27 cellular contexts compared by ENCODE assay signal in genomic region chr4:18813771-18814170, GRCh38.
"Had no signal": no experiment of that assay in that cellular context is flagged by ENCODE, and none has a peak within 500 bp of the region (broad histone marks: within the 10 kb centered on the region; RNA-seq: fewer than 3 reads in every experiment).

No MANE protein-coding gene starts in this region.

- ATAC-seq: effector memory CD8-positive, alpha-beta T cell; esophagus mucosa; gastrocnemius medialis; heart right ventricle; left cardiac atrium; left lung; left ventricle myocardium superior; lower lobe of right lung; mucosa of descending colon had no signal

- H3K36me3 ChIP-seq: colonic mucosa, esophagus squamous epithelium, gastrocnemius medialis, heart right ventricle, left lung, lower lobe of right lung had no signal

- H3K4me3 ChIP-seq: colonic mucosa, esophagus squamous epithelium, gastrocnemius medialis, heart right ventricle, left lung, lower lobe of right lung, mucosa of descending colon had no signal

- H3K4me1 Mint-ChIP-seq: endodermal cell, naive B cell had no signal

- H3K36me3 Mint-ChIP-seq: mesothelial cell of epicardium, naive B cell had no signal

- DNase-seq: colonic mucosa; cortex of kidney; effector CD8-positive, alpha-beta T cell; effector memory CD8-positive, alpha-beta T cell; endodermal cell; erythroblast; esophagus squamous epithelium; foreskin fibroblast; foreskin melanocyte; gastrocnemius medialis; glutamatergic neuron; head of caudate nucleus; heart right ventricle; hippocampal formation; left cardiac atrium; left lung; left ventricle myocardium superior; lower lobe of right lung; mesenchymal stem cell; mucosa of descending colon; naive B cell had no signal

- H3K27ac Mint-ChIP-seq: dendritic cell treated with granulocyte-macrophage colony-stimulating factor and Interleukin-4, amounts not matched to agents 40 ng/mL and 50 ng/mL, for 4 days; effector memory CD8-positive, alpha-beta T cell; endodermal cell; mesothelial cell of epicardium; naive B cell had no signal

- H3K4me3 Mint-ChIP-seq: dendritic cell treated with granulocyte-macrophage colony-stimulating factor and Interleukin-4, amounts not matched to agents 40 ng/mL and 50 ng/mL, for 4 days; effector memory CD8-positive, alpha-beta T cell; endodermal cell; mesothelial cell of epicardium; naive B cell had no signal

- H3K27me3 ChIP-seq: colonic mucosa, esophagus squamous epithelium, gastrocnemius medialis, heart right ventricle, left lung had no signal

- H3K27me3 Mint-ChIP-seq: dendritic cell treated with granulocyte-macrophage colony-stimulating factor and Interleukin-4, amounts not matched to agents 40 ng/mL and 50 ng/mL, for 4 days; effector memory CD8-positive, alpha-beta T cell; naive B cell had no signal

- H3K9me3 ChIP-seq: colonic mucosa, esophagus squamous epithelium, gastrocnemius medialis, heart right ventricle, left lung, lower lobe of right lung, mucosa of descending colon had no signal

- H3K4me1 ChIP-seq: colonic mucosa, esophagus squamous epithelium, gastrocnemius medialis, heart right ventricle, left lung, lower lobe of right lung had no signal

- FAIRE-seq: endometrium, keratinocyte had no signal

- H3K27ac ChIP-seq: colonic mucosa, epithelial cell of prostate, esophagus squamous epithelium, gastrocnemius medialis, heart right ventricle, left lung, lower lobe of right lung had no signal
